In genomic region chr10:103668351-103669242, GRCh38 we compare ENCODE assay signal across 8 cellular contexts.
DNase-seq lines count a peak whose midpoint lies in the region; ATAC-seq and TF ChIP-seq lines count a peak whose summit lies in the region.

No MANE protein-coding gene starts in this region.

- no peaks in the 10 kb centered on the region for H4K20me1 ChIP-seq in neural progenitor cell (ENCODE audit: low read depth)

- peaks cover 16% of the 10 kb centered on the region for H3K4me1 ChIP-seq in neural progenitor cell

- no peak overlapping the region for H3K4me2 ChIP-seq in neural progenitor cell

- no peak overlapping the region for H2AFZ ChIP-seq in neural progenitor cell (replicated peaks)

- H3K9ac ChIP-seq in neural progenitor cell, result no peak overlapping the region

- H3K9me3 Mint-ChIP-seq in neural progenitor cell, result no peaks in the 10 kb centered on the region

- H3K27me3 ChIP-seq in neural progenitor cell, result no peaks in the 10 kb centered on the region

- no peak for ATAC-seq in HG02884 (IDR thresholded peaks at IDR 0.05; ENCODE audit: unreplicated experiment)

- no peak overlapping the region for H3K4me3 ChIP-seq in neural progenitor cell

- no peaks in the 10 kb centered on the region for H3K27me3 Mint-ChIP-seq in neural progenitor cell (ENCODE audit: insufficient read depth, low read depth)

- TF ChIP-seq CTCF in neural progenitor cell (IDR thresholded peaks at IDR 0.05) (no peak), GM10266 (IDR thresholded peaks at IDR 0.05; ENCODE audit: control insufficient read depth, insufficient read depth, low read depth, missing control alignments) (no peak)

- H3K27ac ChIP-seq in neural progenitor cell, result no peak overlapping the region

- H3K4me1 Mint-ChIP-seq in neural progenitor cell, result peaks cover 21% of the 10 kb centered on the region

- no peaks in the 10 kb centered on the region for H3K36me3 ChIP-seq in neural progenitor cell

- DNase-seq in CD1c-positive myeloid dendritic cell (ENCODE audit: extremely low spot score) (peak; percentile 73), NCI-H2227 treated with DMSO at 0.1 percent for 48 hours (lab: John Stamatoyannopoulos, UW) (peak; percentile 25), erythroblast (lab: John Stamatoyannopoulos, UW) (peak; percentile 20 to 35), neural progenitor cell (ENCODE audit: low spot score) (peak; percentile 45), GM10266 (ENCODE audit: extremely low spot score) (no peak), COR-L47 (lab: John Stamatoyannopoulos, UW) (no peak)
- no peak for DNase-seq in stimulated activated CD4-positive, alpha-beta T cell treated with anti-CD3 and anti-CD28 coated beads, Interleukin-4, amount 100 ng/mL, for 4 hours

- no peaks in the 10 kb centered on the region for H3K9me3 ChIP-seq in neural progenitor cell (ENCODE audit: low read depth)

- H3K27ac Mint-ChIP-seq in neural progenitor cell, result no peak overlapping the region

- H3K4me3 Mint-ChIP-seq in neural progenitor cell, result no peak overlapping the region

- peaks cover 2% of the 10 kb centered on the region for H3K36me3 Mint-ChIP-seq in neural progenitor cell

- no peaks in the 10 kb centered on the region for H3F3A ChIP-seq in neural progenitor cell (ENCODE audit: low read depth)

- TF ChIP-seq POLR2A in erythroblast (IDR thresholded peaks at IDR 0.05; ENCODE audit: low read length), result peak; percentile 65

- H3K79me2 ChIP-seq in neural progenitor cell (ENCODE audit: low read depth), result no peaks in the 10 kb centered on the region

Comparison
In these comparisons a context has a peak if more than half of its experiments do, and no peak if none do; other contexts are left out.
1. DNase-seq: peak in CD1c-positive myeloid dendritic cell (single experiment), NCI-H2227 treated with DMSO at 0.1 percent for 48 hours (single experiment), erythroblast (2 of 2) and neural progenitor cell (single experiment); none in GM10266 (single experiment), COR-L47 (single experiment) and stimulated activated CD4-positive, alpha-beta T cell treated with anti-CD3 and anti-CD28 coated beads, Interleukin-4, amount 100 ng/mL, for 4 hours (0 of 2).